8 cellular contexts compared by ENCODE assay signal in genomic region chr5:122500245-122501086, GRCh38.
DNase-seq lines count a peak whose midpoint lies in the region; ATAC-seq, FAIRE-seq and TF ChIP-seq lines count a peak whose summit lies in the region.

No MANE protein-coding gene starts in this region.

- H3K27me3 Mint-ChIP-seq in CD14-positive monocyte (ENCODE audit: low read depth in 3 of 3): peaks cover 1 to 6% (median 3%) of the 10 kb centered on the region in 3 donors

- H3K4me3 ChIP-seq in A549 (no peak overlapping the region), brain microvascular endothelial cell (ENCODE audit: low read depth, low read length) (no peak overlapping the region)

- peak; percentile 79 to 80 for TF ChIP-seq RAD21 in A549 (conservative IDR thresholded peaks at IDR 0.05 in 1 of 2, IDR thresholded peaks at IDR 0.05 in 1 of 2)

- DNase-seq in A549 (ENCODE audit: low read depth in 1 of 2, low spot score in 1 of 2): peak; percentile 48 to 56
- peak; percentile 29 for DNase-seq in GM13976 (ENCODE audit: low spot score)
- DNase-seq in NCI-H1105 treated with DMSO at 0.1 percent for 48 hours (lab: John Stamatoyannopoulos, UW): peak; percentile 13
- peak; percentile 73 for DNase-seq in brain microvascular endothelial cell
- DNase-seq in left colon: no peak
- peak; percentile 74 for DNase-seq in urothelium cell line (ENCODE audit: low spot score)
- DNase-seq in CD14-positive monocyte (ENCODE audit: low spot score): no peak

- CTCF ChIA-PET in A549 (lab: Yijun Ruan, JAX): interaction anchor here (0.6 to 1.6 kb wide), 9 partner anchors 38 to 923 kb away, joined by 3 to 5 read pairs (median 3); partner anchors contain the start of gene CEP120

- intact Hi-C loops in left colon (cut with DNase I, micrococcal nuclease) (no loop called here), CD14-positive monocyte (cut with micrococcal nuclease) (no loop called here)

- no peak overlapping the region for H3K27ac Mint-ChIP-seq in CD14-positive monocyte

- H3K4me3 Mint-ChIP-seq in CD14-positive monocyte: no peak overlapping the region

- no peaks in the 10 kb centered on the region for H3K9me3 ChIP-seq in A549

- H3K27me3 ChIP-seq in brain microvascular endothelial cell (replicated peaks): no peaks in the 10 kb centered on the region

- FAIRE-seq in A549 (lab: Jason Lieb, UNC): no peak
- FAIRE-seq in urothelium cell line (lab: Jason Lieb, UNC): no peak

- 37% methylated on average over 12 of the region's 12 CpGs for WGBS in A549 (ENCODE audit: missing lambda C conversion rate)

- H3K27ac ChIP-seq in A549 (no peak overlapping the region; a peak in 1 of 6 replicates), brain microvascular endothelial cell (no peak overlapping the region)

- TF ChIP-seq POLR2A in A549 (IDR thresholded peaks at IDR 0.05; ENCODE audit: low read length): no peak

- in situ Hi-C loops in GM13976 (cut with MboI; ENCODE audit: low sequenced_read_pairs, unreplicated experiment) (loop anchor here (10.0 to 25.0 kb wide), 4 partner anchors 387 to 1112 kb away; no protein-coding TSS in a partner anchor), brain microvascular endothelial cell (cut with HindIII; ENCODE audit: low pct_ligation_motif_present, low sequenced_read_pairs) (loop anchor here (25.0 kb wide), 1 partner anchor 587 kb away; the partner anchor contains the start of gene PRDM6)

- TF ChIP-seq EP300 in A549 (IDR thresholded peaks at IDR 0.05): no peak

- ATAC-seq in A549 (peak; percentile 94 to 98), left colon (peak; percentile 38), HG03135 (IDR thresholded peaks at IDR 0.05; ENCODE audit: unreplicated experiment) (no peak)

- H3K4me2 ChIP-seq in A549: 0 out of 3 replicates have a peak overlapping the region, but pooled peaks have one; percentile 4

- peaks cover 0 to 3% (median 0%) of the 10 kb centered on the region in 7 donors for H3K9me3 Mint-ChIP-seq in CD14-positive monocyte

- POLR2A ChIA-PET in A549 (lab: Yijun Ruan, JAX): interaction anchor here (0.6 kb wide), 1 partner anchor 57 kb away, joined by 3 read pairs; no protein-coding TSS in a partner anchor

- no peaks in the 10 kb centered on the region for H3K4me1 ChIP-seq in A549

- H3K36me3 ChIP-seq in brain microvascular endothelial cell (replicated peaks): no peaks in the 10 kb centered on the region

- no peaks in the 10 kb centered on the region for H3K36me3 Mint-ChIP-seq in CD14-positive monocyte

- no peaks in the 10 kb centered on the region for H3K4me1 Mint-ChIP-seq in CD14-positive monocyte

- peak; percentile 65 for TF ChIP-seq CTCF in A549 (IDR thresholded peaks at IDR 0.05)
- peak; percentile 35 for TF ChIP-seq CTCF in GM13976 (IDR thresholded peaks at IDR 0.05; ENCODE audit: borderline replicate concordance, control extremely low read depth, extremely low read depth, insufficient read depth, missing control alignments)
- peak; percentile 85 for TF ChIP-seq CTCF in brain microvascular endothelial cell (IDR thresholded peaks at IDR 0.05; ENCODE audit: low read depth, low read length, missing control alignments)
- no peak for TF ChIP-seq CTCF in CD14-positive monocyte (IDR thresholded peaks at IDR 0.05)

TF ChIP-seq in A549, 52 proteins besides CTCF, POLR2A, EP300 and RAD21:
- TF ChIP-seq KDM1A (IDR thresholded peaks at IDR 0.05; ENCODE audit: low read depth) (no peak), TP53 (CRISPR knock-in tag; IDR thresholded peaks at IDR 0.05) (no peak), KDM5A (IDR thresholded peaks at IDR 0.05) (no peak), SMC3 (IDR thresholded peaks at IDR 0.05) (peak; percentile 66)

Comparison
In these comparisons a context has a peak if more than half of its experiments do, and no peak if none do; other contexts are left out.
1. DNase-seq: peak in A549 (2 of 2), GM13976 (single experiment), NCI-H1105 treated with DMSO at 0.1 percent for 48 hours (single experiment), brain microvascular endothelial cell (single experiment) and urothelium cell line (single experiment); none in left colon (0 of 2) and CD14-positive monocyte (single experiment).